Comparison of ENCODE assay signal across 8 cellular contexts in genomic region chr16:14285542-14286380, GRCh38.
DNase-seq lines count a peak whose midpoint lies in the region; ATAC-seq and TF ChIP-seq lines count a peak whose summit lies in the region.

No MANE protein-coding gene starts in this region.

- TF ChIP-seq CTCF in liver (IDR thresholded peaks at IDR 0.05; ENCODE audit: low read depth, low read length, missing input control): no peak

- H3K36me3 ChIP-seq in liver (ENCODE audit: control insufficient read depth in 4 of 4, insufficient read depth in 3 of 4, low read depth in 1 of 4, low read length in 3 of 4): no peaks in the 10 kb centered on the region

- DNase-seq in C1 segment of cervical spinal cord (lab: John Stamatoyannopoulos, UW) (peak; percentile 66 to 94 (median 86)), NCI-H748 (lab: John Stamatoyannopoulos, UW; ENCODE audit: unreplicated experiment) (peak; percentile 86), dermis blood vessel endothelial cell (peak; percentile 93)
- DNase-seq in activated CD4-positive, alpha-beta T cell treated with anti-CD3 and anti-CD28 coated beads, Interleukin-2, amount 50 U/mL, for 24 hours (ENCODE audit: low read depth in 1 of 2, low spot score in 1 of 2): peak; percentile 94 to 99
- DNase-seq in stimulated activated CD4-positive, alpha-beta T cell treated with anti-CD3 and anti-CD28 coated beads, Interleukin-2, amount 100 ng/mL, for 48 hours: peak; percentile 96 to 99

- H3K4me1 ChIP-seq in liver (ENCODE audit: control insufficient read depth in 4 of 4, insufficient read depth in 4 of 4, low read length in 3 of 4): peaks cover 0 to 14% (median 10%) of the 10 kb centered on the region in 4 donors

- H3K27me3 ChIP-seq in liver (ENCODE audit: control insufficient read depth in 4 of 4, insufficient read depth in 4 of 4, low read length in 3 of 4): no peaks in the 10 kb centered on the region

- H3K4me3 ChIP-seq in liver (ENCODE audit: low read depth in 1 of 3, low read length in 3 of 3): peak overlapping the region; percentile 66 to 92 (median 86)

- H3K9ac ChIP-seq in liver (ENCODE audit: low read depth in 1 of 2, low read length in 2 of 2): peak overlapping the region; percentile 41 to 58

- under 1% methylated on average over 72 of the region's 72 CpGs for WGBS in liver

- peak overlapping the region; percentile 67 to 70 for H3K27ac ChIP-seq in liver (ENCODE audit: low read depth in 1 of 2, low read length in 2 of 2)

- no peak for TF ChIP-seq RAD21 in liver (IDR thresholded peaks at IDR 0.05)

- peaks cover 3 to 7% (median 6%) of the 10 kb centered on the region in 4 donors for H3K9me3 ChIP-seq in liver (ENCODE audit: control insufficient read depth in 4 of 4, low read length in 3 of 4)

- peak; percentile 76 for ATAC-seq in GM19372 (IDR thresholded peaks at IDR 0.05; ENCODE audit: low read depth, unreplicated experiment)
- peak; percentile 63 for ATAC-seq in HG03520 (IDR thresholded peaks at IDR 0.05; ENCODE audit: unreplicated experiment)

TF ChIP-seq in liver, 16 proteins besides CTCF, POLR2A, EP300 and RAD21:
- TF ChIP-seq ZBTB33 (IDR thresholded peaks at IDR 0.05): no peak
- no peak for TF ChIP-seq EGR1 (IDR thresholded peaks at IDR 0.05; ENCODE audit: low read depth in 2 of 2)
- no peak for TF ChIP-seq FOXA2 (IDR thresholded peaks at IDR 0.05)
- TF ChIP-seq HNF4A (conservative IDR thresholded peaks at IDR 0.05): peak; percentile 15 to 70
- peak in 1 of 2 donors; percentile 21 for TF ChIP-seq JUND (IDR thresholded peaks at IDR 0.05)
- TF ChIP-seq NR2F2 (IDR thresholded peaks at IDR 0.05): no peak
- no peak for TF ChIP-seq MAX (IDR thresholded peaks at IDR 0.05)
- no peak for TF ChIP-seq SP1 (IDR thresholded peaks at IDR 0.05)
- TF ChIP-seq HNF4G (IDR thresholded peaks at IDR 0.05): no peak
- TF ChIP-seq ATF3 (IDR thresholded peaks at IDR 0.05): peak; percentile 99
- peak in 1 of 2 donors; percentile 63 for TF ChIP-seq RXRA (IDR thresholded peaks at IDR 0.05)
- no peak for TF ChIP-seq TAF1 (conservative IDR thresholded peaks at IDR 0.05)

Comparison
In these comparisons a context has a peak if more than half of its experiments do, and no peak if none do; other contexts are left out.
1. Peak in every context shown above with its lines: DNase-seq, ATAC-seq, H3K4me3 ChIP-seq and H3K27ac ChIP-seq.